ENCODE assay signal across 8 cellular contexts in the genomic region with DNA sequence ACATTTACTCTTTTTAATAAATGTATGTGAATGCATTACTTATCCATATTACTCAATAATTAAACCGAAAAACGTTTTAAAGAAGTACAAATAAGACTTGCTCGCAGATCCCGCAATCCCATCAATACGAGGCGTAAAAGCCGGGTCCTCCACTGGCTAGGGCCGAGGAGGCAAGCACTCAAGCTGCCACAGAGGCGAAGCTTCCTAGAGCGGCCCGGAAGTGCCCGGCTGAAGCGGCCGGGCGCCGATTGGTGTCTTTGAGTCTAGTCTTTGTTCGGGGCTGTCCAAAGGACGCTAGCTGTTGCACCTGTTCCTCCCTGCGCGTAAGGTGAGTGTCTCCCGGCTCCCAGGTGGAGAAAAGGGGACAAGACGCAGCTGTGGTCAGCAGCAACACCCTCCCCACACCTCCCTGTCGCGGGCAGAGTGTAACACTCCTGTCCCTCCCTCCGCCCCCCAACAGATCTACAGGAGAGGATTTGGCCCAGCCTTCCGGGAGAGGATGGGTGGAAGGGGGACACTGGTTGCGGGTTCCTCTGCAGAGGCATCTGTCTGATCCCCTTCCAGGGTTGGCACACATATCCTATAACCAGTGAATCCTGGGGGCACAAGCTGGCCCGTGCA. TPM values are rescaled to one million over a fixed set of nuclear protein-coding genes. Genes with fewer than 3 reads are reported as not detected.
DNase-seq lines count a peak whose midpoint lies in the region; ATAC-seq and TF ChIP-seq lines count a peak whose summit lies in the region.

Gene ZSCAN16 (plus strand): TSS at position 260 of the 621 bp plus-strand sequence. CDS start 835 bp downstream, outside the sequence.

- intact Hi-C loops in heart right ventricle (cut with DNase I): loop anchor here in 2 of 10 donors (1.0 to 10.0 kb wide), 2 partner anchors 12 to 230 kb away; no protein-coding TSS in a partner anchor

- TF ChIP-seq CTCF in GM12865 (IDR thresholded peaks at IDR 0.05; ENCODE audit: insufficient read depth, low read depth, low read length, missing control alignments): no peak
- TF ChIP-seq CTCF in heart right ventricle (IDR thresholded peaks at IDR 0.05): no peak

- DNase-seq in GM12865 (ENCODE audit: low read depth) (peak; percentile 91), NCI-H128 (lab: John Stamatoyannopoulos, UW; ENCODE audit: unreplicated experiment) (peak; percentile 77), SW480 (ENCODE audit: low spot score) (peak; percentile 82), amygdala (lab: John Stamatoyannopoulos, UW) (peak; percentile 10 to 87 (median 64)), heart right ventricle (peak; percentile 84 to 87), pons (ENCODE audit: low spot score) (peak; percentile 84), ureter (ENCODE audit: low spot score) (peak; percentile 80)

- H3K27me3 ChIP-seq in heart right ventricle: no peaks in the 10 kb centered on the region

- peaks cover 0 to 38% (median 20%) of the 10 kb centered on the region in 9 donors for H3K4me1 ChIP-seq in heart right ventricle

- peak within 1 kb of the TSS in 9 of 10 donors; percentile 49 to 88 (median 62) for H3K27ac ChIP-seq in heart right ventricle

- no peaks in the 10 kb centered on the region for H3K9me3 ChIP-seq in heart right ventricle

- H3K4me3 ChIP-seq in GM12865 (ENCODE audit: low read depth, low read length) (peak within 1 kb of the TSS; percentile 100), heart right ventricle (peak within 1 kb of the TSS; percentile 50 to 75 (median 68))

- WGBS in heart right ventricle, 2 donors: 0% methylated on average over 28 of the region's 28 CpGs

- peak; percentile 99 for ATAC-seq in HG02623 (IDR thresholded peaks at IDR 0.05; ENCODE audit: unreplicated experiment)
- ATAC-seq in heart right ventricle: peak; percentile 94 to 100 (median 99)

- peaks cover 0 to 79% (median 17%) of the 10 kb centered on the region in 9 donors for H3K36me3 ChIP-seq in heart right ventricle

RNA-seq across cellular contexts. Expression of gene ZSCAN16, which starts in this region (rescaled TPM):
- total RNA-seq in heart right ventricle (1 to 10 TPM; 1.4 to 3.3 (median 1.8) TPM), ureter (9.9 TPM)
- 1 to 10 TPM; 4.7 to 5.6 TPM for polyA plus RNA-seq in heart right ventricle

Comparison
In these comparisons a context has a peak if more than half of its experiments do, and no peak if none do; other contexts are left out.
1. Peak in every context shown above with its lines: DNase-seq, ATAC-seq, H3K4me3 ChIP-seq and H3K27ac ChIP-seq.